In the genomic region with DNA sequence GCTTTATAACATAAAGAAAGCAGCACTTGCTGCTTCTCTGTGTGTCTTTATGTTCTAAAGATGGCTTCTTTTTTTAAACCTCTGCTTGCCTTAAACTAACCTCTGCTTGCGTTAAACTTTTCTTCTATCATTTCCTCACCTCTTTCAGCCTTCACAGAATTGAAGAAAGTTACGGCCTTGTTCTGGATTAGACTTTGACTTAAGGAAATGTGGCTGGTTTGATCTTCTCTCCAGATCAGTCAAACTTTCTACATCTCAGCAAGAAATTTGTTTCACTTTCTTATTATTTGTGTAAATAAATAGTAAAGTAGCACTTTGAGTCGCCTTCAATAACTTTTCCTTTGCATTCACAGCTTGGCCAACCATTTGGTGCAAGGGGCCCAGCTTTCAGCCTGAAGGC, we compare ENCODE assay signal across 11 cellular contexts.
"Had no signal": no experiment of that assay in that cellular context is flagged by ENCODE, and none has a peak within 500 bp of the region (broad histone marks: within the 10 kb centered on the region; RNA-seq: fewer than 3 reads in every experiment).

No MANE protein-coding gene starts in this region.

- DNase-seq: activated CD4-positive, alpha-beta T cell treated with anti-CD3 and anti-CD28 coated beads for 48 hours; dermis blood vessel endothelial cell; effector memory CD8-positive, alpha-beta T cell; foreskin keratinocyte; left ventricle myocardium inferior; naive B cell; stimulated activated CD4-positive, alpha-beta T cell treated with anti-CD3 and anti-CD28 coated beads, Interleukin-1b, Interleukin-23, amount 100 ng/mL, for 48 hours had no signal

- H3K4me1 Mint-ChIP-seq: naive B cell had no signal

- ATAC-seq: effector memory CD8-positive, alpha-beta T cell; foreskin keratinocyte had no signal

- H3K4me3 ChIP-seq: ascending aorta, breast epithelium, left ventricle myocardium inferior, SK-N-MC had no signal

- H3K27ac Mint-ChIP-seq: naive B cell had no signal

- H3K27me3 ChIP-seq: ascending aorta, breast epithelium, foreskin keratinocyte, neutrophil had no signal

- H3K9me3 ChIP-seq: ascending aorta, breast epithelium, neutrophil had no signal

- H3K4me1 ChIP-seq: ascending aorta, breast epithelium, left ventricle myocardium inferior had no signal

- H3K4me3 Mint-ChIP-seq: effector memory CD8-positive, alpha-beta T cell; naive B cell had no signal

- H3K9me3 Mint-ChIP-seq: effector memory CD8-positive, alpha-beta T cell had no signal

- H3K27ac ChIP-seq: ascending aorta, breast epithelium, foreskin keratinocyte, left ventricle myocardium inferior, neutrophil, SK-N-MC had no signal

- H3K36me3 ChIP-seq: ascending aorta, breast epithelium, left ventricle myocardium inferior, neutrophil had no signal
